ENCODE assay signal across 1 cellular context in genomic region chr18:46320297-46320696, GRCh38.
TF ChIP-seq lines count a peak whose summit lies in the region.

No MANE protein-coding gene starts in this region.

TF ChIP-seq in H1, 55 proteins besides CTCF, POLR2A, EP300 and RAD21 (continued from another document):
- no peak for TF ChIP-seq ATF2 (IDR thresholded peaks at IDR 0.05; ENCODE audit: low read length)
- TF ChIP-seq MAFK (IDR thresholded peaks at IDR 0.05; ENCODE audit: low read depth, low read length), result no peak
- TF ChIP-seq TCF12 (IDR thresholded peaks at IDR 0.05; ENCODE audit: low read depth, low read length), result no peak
- TF ChIP-seq ZNF274 (IDR thresholded peaks at IDR 0.05; ENCODE audit: borderline replicate concordance, extremely low read depth, low read length), result no peak
- no peak for TF ChIP-seq TEAD4 (IDR thresholded peaks at IDR 0.05; ENCODE audit: low read depth, low read length)
- TF ChIP-seq CBX8 (IDR thresholded peaks at IDR 0.05; ENCODE audit: borderline replicate concordance, low read depth, low read length), result no peak
- no peak for TF ChIP-seq CTBP2 (IDR thresholded peaks at IDR 0.05; ENCODE audit: borderline replicate concordance, insufficient read depth, insufficient read length, low read length)
- no peak for TF ChIP-seq SP2 (IDR thresholded peaks at IDR 0.05; ENCODE audit: low read length)
- TF ChIP-seq SP1 (IDR thresholded peaks at IDR 0.05; ENCODE audit: low read depth, low read length), result no peak
- no peak for TF ChIP-seq SP4 (IDR thresholded peaks at IDR 0.05; ENCODE audit: low read length)
TF ChIP-seq in H1: peak in this region for 0.
